Comparison of ENCODE assay signal across 8 cellular contexts in the genomic region with DNA sequence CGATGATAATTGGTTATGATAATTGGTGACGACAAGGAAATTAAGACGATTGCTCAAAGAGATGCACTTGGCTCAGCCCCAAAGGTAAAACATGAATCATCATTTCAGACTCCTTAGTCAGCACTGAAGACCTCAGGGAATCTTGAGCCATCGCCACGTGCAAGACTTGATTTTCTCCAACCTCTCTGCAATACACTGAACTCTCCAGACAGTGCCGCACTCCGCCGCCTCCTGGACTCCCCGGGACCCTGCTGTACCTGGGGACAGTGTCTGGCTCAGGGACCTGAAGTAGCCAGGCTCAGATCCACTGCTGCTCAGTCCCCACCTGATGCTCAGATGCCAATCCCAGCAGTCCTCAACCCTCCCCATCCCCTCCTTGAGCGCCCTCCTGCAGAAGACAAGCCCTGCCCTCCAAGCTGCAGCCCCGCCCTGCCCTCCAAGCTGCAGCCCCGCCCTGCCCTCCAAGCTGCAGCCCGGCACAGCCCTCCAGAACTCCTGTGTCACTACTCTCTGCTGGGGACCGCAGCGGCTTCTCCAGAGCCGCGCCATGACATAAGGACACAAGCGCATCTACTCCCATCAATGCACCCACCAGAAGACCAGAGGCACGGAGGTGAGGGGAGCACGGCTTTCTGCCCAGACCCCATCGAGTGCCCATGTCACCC. TPM values are rescaled to one million over a fixed set of nuclear protein-coding genes. Genes with fewer than 3 reads are reported as not detected.
A peak's percentile ranks its signal among the peaks of the same experiment; 100 is the strongest.
DNase-seq lines count a peak whose midpoint lies in the region; ATAC-seq and TF ChIP-seq lines count a peak whose summit lies in the region.

No MANE protein-coding gene starts in this region.

- DNase-seq in Right ventricle myocardium inferior (ENCODE audit: missing footprints) (peak; percentile 76), cardiac septum (ENCODE audit: low spot score) (no peak), NCI-H146 treated with DMSO at 0.1 percent for 48 hours (lab: John Stamatoyannopoulos, UW; ENCODE audit: unreplicated experiment) (peak; percentile 85), fibroblast of peridontal ligament (ENCODE audit: extremely low read depth) (peak; percentile 84), nephron progenitor cell (peak; percentile 63), cortex of kidney (lab: John Stamatoyannopoulos, UW) (no peak)
- DNase-seq in activated CD4-positive, alpha-beta memory T cell treated with anti-CD3 and anti-CD28 coated beads for 36 hours: peak; percentile 50

- peaks cover 7% of the 10 kb centered on the region for H3K36me3 Mint-ChIP-seq in activated CD4-positive, alpha-beta memory T cell treated with anti-CD3 and anti-CD28 coated beads for 36 hours
- H3K36me3 Mint-ChIP-seq in nephron progenitor cell (ENCODE audit: low read depth): peaks cover 17% of the 10 kb centered on the region

- H3K4me1 Mint-ChIP-seq in activated CD4-positive, alpha-beta memory T cell treated with anti-CD3 and anti-CD28 coated beads for 36 hours (ENCODE audit: low read depth): peaks cover 38% of the 10 kb centered on the region
- H3K4me1 Mint-ChIP-seq in nephron progenitor cell: peaks cover 70% of the 10 kb centered on the region

- TF ChIP-seq CTCF in nephron progenitor cell (IDR thresholded peaks at IDR 0.05): peak; percentile 23

- H3K9me3 Mint-ChIP-seq in activated CD4-positive, alpha-beta memory T cell treated with anti-CD3 and anti-CD28 coated beads for 36 hours: no peaks in the 10 kb centered on the region
- H3K9me3 Mint-ChIP-seq in nephron progenitor cell: no peaks in the 10 kb centered on the region

- POLR2A ChIA-PET in activated CD4-positive, alpha-beta memory T cell treated with anti-CD3 and anti-CD28 coated beads for 36 hours (lab: Charles Lee): interaction anchor here (2.1 kb wide), 1 partner anchor 10 kb away, joined by 7 read pairs; no protein-coding TSS in a partner anchor

- peak overlapping the region; percentile 89 for H3K4me3 Mint-ChIP-seq in activated CD4-positive, alpha-beta memory T cell treated with anti-CD3 and anti-CD28 coated beads for 36 hours
- peak overlapping the region; percentile 93 for H3K4me3 Mint-ChIP-seq in nephron progenitor cell

- intact Hi-C loops in Right ventricle myocardium inferior (cut with DNase I) (loop anchor here (10.0 kb wide), 1 partner anchor 1379 kb away; no protein-coding TSS in a partner anchor), cardiac septum (cut with DNase I) (no loop called here)
- intact Hi-C loops in activated CD4-positive, alpha-beta memory T cell treated with anti-CD3 and anti-CD28 coated beads for 36 hours (cut with micrococcal nuclease): loop anchor here (1.0 kb wide), 2 partner anchors 9 to 412 kb away; a partner anchor contains a TSS

- CTCF ChIA-PET in activated CD4-positive, alpha-beta memory T cell treated with anti-CD3 and anti-CD28 coated beads for 36 hours (lab: Charles Lee): interaction anchor here (1.5 kb wide), 1 partner anchor 9 kb away, joined by 6 read pairs; no protein-coding TSS in a partner anchor

- H3K27me3 Mint-ChIP-seq in activated CD4-positive, alpha-beta memory T cell treated with anti-CD3 and anti-CD28 coated beads for 36 hours: no peaks in the 10 kb centered on the region
- H3K27me3 Mint-ChIP-seq in nephron progenitor cell (ENCODE audit: low read depth, poor library complexity): no peaks in the 10 kb centered on the region

- peak overlapping the region; percentile 79 for H3K27ac Mint-ChIP-seq in activated CD4-positive, alpha-beta memory T cell treated with anti-CD3 and anti-CD28 coated beads for 36 hours
- H3K27ac Mint-ChIP-seq in nephron progenitor cell: peak overlapping the region; percentile 87

- ATAC-seq in Right ventricle myocardium inferior (no peak), HG02763 (IDR thresholded peaks at IDR 0.05; ENCODE audit: unreplicated experiment) (peak; percentile 23)

RNA-seq across cellular contexts. Expression of a gene that starts 1.1 kb away (rescaled TPM):
- 10.6 TPM for total RNA-seq in Right ventricle myocardium inferior
- 8.8 TPM for total RNA-seq in cardiac septum
- 10 to 100 TPM; 20.8 to 21.8 TPM for total RNA-seq in activated CD4-positive, alpha-beta memory T cell treated with anti-CD3 and anti-CD28 coated beads for 36 hours

Comparison
In these comparisons a context has a peak if more than half of its experiments do, and no peak if none do; other contexts are left out.
1. DNase-seq: peak in Right ventricle myocardium inferior (single experiment), NCI-H146 treated with DMSO at 0.1 percent for 48 hours (single experiment), activated CD4-positive, alpha-beta memory T cell treated with anti-CD3 and anti-CD28 coated beads for 36 hours (single experiment), fibroblast of peridontal ligament (single experiment) and nephron progenitor cell (single experiment); none in cardiac septum (single experiment) and cortex of kidney (single experiment).